1 cellular context compared by ENCODE assay signal in the genomic region with DNA sequence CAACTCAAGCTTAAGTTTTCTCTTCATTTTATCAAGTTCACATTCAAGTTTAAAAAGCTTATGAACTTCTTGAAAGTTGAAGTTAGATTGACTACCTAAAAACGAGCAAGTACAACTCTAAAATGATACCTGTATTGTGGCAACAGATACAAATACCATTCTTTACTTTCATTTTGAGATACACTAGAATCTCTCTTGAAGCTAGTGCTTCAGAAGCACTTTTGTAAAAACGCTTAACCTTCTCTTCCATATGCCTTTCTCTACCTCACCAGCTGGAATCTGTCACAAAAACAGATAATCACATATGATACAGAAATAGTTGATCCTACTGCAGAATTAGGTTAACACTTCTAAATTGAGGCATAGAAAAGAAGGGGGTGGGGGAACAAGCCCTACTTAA.
TF ChIP-seq lines count a peak whose summit lies in the region.

No MANE protein-coding gene starts in this region.

TF ChIP-seq in H1, 55 proteins besides CTCF, POLR2A, EP300 and RAD21 (continued from another document):
- TF ChIP-seq, protein P1, sequence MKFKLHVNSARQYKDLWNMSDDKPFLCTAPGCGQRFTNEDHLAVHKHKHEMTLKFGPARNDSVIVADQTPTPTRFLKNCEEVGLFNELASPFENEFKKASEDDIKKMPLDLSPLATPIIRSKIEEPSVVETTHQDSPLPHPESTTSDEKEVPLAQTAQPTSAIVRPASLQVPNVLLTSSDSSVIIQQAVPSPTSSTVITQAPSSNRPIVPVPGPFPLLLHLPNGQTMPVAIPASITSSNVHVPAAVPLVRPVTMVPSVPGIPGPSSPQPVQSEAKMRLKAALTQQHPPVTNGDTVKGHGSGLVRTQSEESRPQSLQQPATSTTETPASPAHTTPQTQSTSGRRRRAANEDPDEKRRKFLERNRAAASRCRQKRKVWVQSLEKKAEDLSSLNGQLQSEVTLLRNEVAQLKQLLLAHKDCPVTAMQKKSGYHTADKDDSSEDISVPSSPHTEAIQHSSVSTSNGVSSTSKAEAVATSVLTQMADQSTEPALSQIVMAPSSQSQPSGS (IDR thresholded peaks at IDR 0.05; ENCODE audit: low read length), result no peak
- TF ChIP-seq TCF12 (IDR thresholded peaks at IDR 0.05; ENCODE audit: low read depth, low read length), result no peak
- no peak for TF ChIP-seq NRF1 (IDR thresholded peaks at IDR 0.05; ENCODE audit: low read depth, low read length)
- no peak for TF ChIP-seq CTBP2 (IDR thresholded peaks at IDR 0.05; ENCODE audit: borderline replicate concordance, insufficient read depth, insufficient read length, low read length)
- no peak for TF ChIP-seq RBBP5 (IDR thresholded peaks at IDR 0.05; ENCODE audit: borderline replicate concordance, low read depth, low read length)
- TF ChIP-seq TBP (IDR thresholded peaks at IDR 0.05; ENCODE audit: low read depth, low read length), result no peak
- no peak for TF ChIP-seq TAF7 (optimal IDR thresholded peaks at IDR 0.05; ENCODE audit: borderline replicate concordance, low read depth, low read length)
- TF ChIP-seq CHD1 (IDR thresholded peaks at IDR 0.05; ENCODE audit: low read depth, low read length), result no peak
- no peak for TF ChIP-seq EZH2 (IDR thresholded peaks at IDR 0.05; ENCODE audit: low read depth, low read length, severe bottlenecking)
- TF ChIP-seq RXRA (IDR thresholded peaks at IDR 0.05; ENCODE audit: insufficient read depth, low read depth, low read length), result no peak
